29 cellular contexts compared by ENCODE assay signal in the genomic region with DNA sequence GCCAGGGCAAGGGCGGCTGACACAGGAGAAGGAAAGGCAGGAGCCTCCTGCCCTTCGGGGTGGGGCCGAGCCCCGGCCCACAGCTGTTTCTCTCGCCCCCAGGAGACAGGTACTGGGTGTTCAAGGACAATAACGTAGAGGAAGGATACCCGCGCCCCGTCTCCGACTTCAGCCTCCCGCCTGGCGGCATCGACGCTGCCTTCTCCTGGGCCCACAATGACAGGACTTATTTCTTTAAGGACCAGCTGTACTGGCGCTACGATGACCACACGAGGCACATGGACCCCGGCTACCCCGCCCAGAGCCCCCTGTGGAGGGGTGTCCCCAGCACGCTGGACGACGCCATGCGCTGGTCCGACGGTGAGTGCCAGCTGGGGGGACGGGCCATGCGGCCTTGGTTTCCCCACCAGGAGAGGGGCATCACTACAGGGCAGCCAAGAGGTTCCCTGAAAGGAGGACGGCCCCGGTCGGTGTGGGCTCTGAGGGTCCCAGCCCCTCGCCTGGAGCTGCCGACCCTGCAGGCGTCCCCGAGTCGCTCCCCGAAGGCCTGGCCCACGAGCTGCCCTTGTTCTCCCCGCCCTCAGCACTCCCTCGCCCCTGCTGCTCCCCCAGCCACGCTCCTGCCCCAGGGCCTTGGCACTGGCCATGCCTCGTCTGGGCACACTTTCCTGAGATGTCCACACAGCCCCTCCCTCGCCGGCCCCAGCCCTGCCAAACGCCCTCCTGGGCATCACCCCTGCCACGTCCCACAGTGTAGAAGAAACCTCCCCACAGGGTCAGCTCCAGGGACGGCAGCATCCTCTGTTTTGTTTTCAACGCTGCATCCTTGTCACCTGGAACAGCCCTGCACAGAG.
"Had no signal": no experiment of that assay in that cellular context is flagged by ENCODE, and none has a peak within 500 bp of the region (broad histone marks: within the 10 kb centered on the region; RNA-seq: fewer than 3 reads in every experiment).

No MANE protein-coding gene starts in this region.

- H3K9me3 ChIP-seq: neutrophil, ovary, psoas muscle, right lobe of liver, sigmoid colon, stomach, thoracic aorta, thyroid gland, tibial nerve, upper lobe of left lung, vagina had no signal

- H3K4me1 Mint-ChIP-seq: natural killer cell; nephron; stimulated activated effector memory CD8-positive, alpha-beta T cell treated with anti-CD3 and anti-CD28 coated beads, Interleukin-12 subunit alpha, Interleukin-12 subunit beta, amount 100 ng/mL, for 72 hours had no signal

- H3K36me3 Mint-ChIP-seq: naive thymus-derived CD4-positive, alpha-beta T cell; natural killer cell; neural progenitor cell; stimulated activated effector memory CD8-positive, alpha-beta T cell treated with anti-CD3 and anti-CD28 coated beads, Interleukin-12 subunit alpha, Interleukin-12 subunit beta, amount 100 ng/mL, for 72 hours had no signal

- ATAC-seq: naive thymus-derived CD4-positive, alpha-beta T cell; natural killer cell; right cardiac atrium; stimulated activated naive B cell treated with anti-CD40 and anti-IgM and Interleukin-4, amounts not matched to agents 10 μg/mL and 1 μg/mL and 100 μg/mL, for 72 hours had no signal

- H2AFZ ChIP-seq: neural progenitor cell, parathyroid adenoma had no signal

- H3K4me3 ChIP-seq: neural progenitor cell, ovary, psoas muscle, right lobe of liver, sigmoid colon, stomach, thoracic aorta, thyroid gland, tibial nerve, upper lobe of left lung, vagina had no signal

- H3K9ac ChIP-seq: neural progenitor cell, parathyroid adenoma had no signal

- H3K27ac ChIP-seq: neural progenitor cell, neutrophil, ovary, parathyroid adenoma, psoas muscle, right lobe of liver, sigmoid colon, stomach, thoracic aorta, thyroid gland, tibial nerve, upper lobe of left lung, vagina had no signal

- H3K4me2 ChIP-seq: neural progenitor cell had no signal

- H3K36me3 ChIP-seq: neural progenitor cell, neutrophil, ovary, right lobe of liver, sigmoid colon, thoracic aorta, thyroid gland, upper lobe of left lung, vagina had no signal

- H3K79me2 ChIP-seq: parathyroid adenoma had no signal

- H3K27me3 Mint-ChIP-seq: naive thymus-derived CD4-positive, alpha-beta T cell; stimulated activated naive B cell treated with anti-CD40 and anti-IgM and Interleukin-4, amounts not matched to agents 10 μg/mL and 1 μg/mL and 100 μg/mL, for 72 hours; stimulated activated naive CD8-positive, alpha-beta T cell treated with anti-CD3 and anti-CD28 coated beads, Interleukin-15, Interleukin-2, amounts not matched to agents 100 ng/mL and 50 ng/mL, for 24 hours had no signal

- H3K4me3 Mint-ChIP-seq: naive thymus-derived CD4-positive, alpha-beta T cell; natural killer cell; nephron; neural progenitor cell; stimulated activated effector memory CD8-positive, alpha-beta T cell treated with anti-CD3 and anti-CD28 coated beads, Interleukin-12 subunit alpha, Interleukin-12 subunit beta, amount 100 ng/mL, for 72 hours; stimulated activated naive B cell treated with anti-CD40 and anti-IgM and Interleukin-4, amounts not matched to agents 10 μg/mL and 1 μg/mL and 100 μg/mL, for 72 hours; stimulated activated naive CD8-positive, alpha-beta T cell treated with anti-CD3 and anti-CD28 coated beads, Interleukin-15, Interleukin-2, amounts not matched to agents 100 ng/mL and 50 ng/mL, for 24 hours had no signal

- H3K27me3 ChIP-seq: neural progenitor cell, neutrophil, ovary, right lobe of liver, thyroid gland, tibial nerve, upper lobe of left lung, vagina had no signal

- DNase-seq: naive thymus-derived CD4-positive, alpha-beta T cell; natural killer cell; nucleus accumbens; ovary; posterior cingulate gyrus; psoas muscle; right lobe of liver; sigmoid colon; small intestine; stimulated activated CD4-positive, alpha-beta T cell treated with anti-CD3 and anti-CD28 coated beads, Interleukin-12 subunit alpha, Interleukin-12 subunit beta, amount 100 ng/mL, for 4 hours; stimulated activated CD4-positive, alpha-beta T cell treated with anti-CD3 and anti-CD28 coated beads, Interleukin-1b, Interleukin-23, amount 100 ng/mL, for 48 hours; stimulated activated CD4-positive, alpha-beta T cell treated with anti-CD3 and anti-CD28 coated beads, Interleukin-4, amount 100 ng/mL, for 24 hours; stimulated activated naive B cell treated with anti-CD40 and anti-IgM and Interleukin-4, amounts not matched to agents 10 μg/mL and 1 μg/mL and 100 μg/mL, for 72 hours; stimulated activated naive CD4-positive, alpha-beta T cell treated with Interleukin-2 at 50 U/mL for 16 hours; stomach; thyroid gland; trophoblast cell; upper lobe of left lung had no signal

- H3K9me3 Mint-ChIP-seq: naive thymus-derived CD4-positive, alpha-beta T cell; natural killer cell; nephron; neural progenitor cell; stimulated activated effector memory CD8-positive, alpha-beta T cell treated with anti-CD3 and anti-CD28 coated beads, Interleukin-12 subunit alpha, Interleukin-12 subunit beta, amount 100 ng/mL, for 72 hours; stimulated activated naive B cell treated with anti-CD40 and anti-IgM and Interleukin-4, amounts not matched to agents 10 μg/mL and 1 μg/mL and 100 μg/mL, for 72 hours; stimulated activated naive CD8-positive, alpha-beta T cell treated with anti-CD3 and anti-CD28 coated beads, Interleukin-15, Interleukin-2, amounts not matched to agents 100 ng/mL and 50 ng/mL, for 24 hours had no signal

- H3K4me1 ChIP-seq: neural progenitor cell, parathyroid adenoma, psoas muscle, right lobe of liver, thyroid gland had no signal

- H3K27ac Mint-ChIP-seq: naive thymus-derived CD4-positive, alpha-beta T cell; natural killer cell; nephron; neural progenitor cell; progenitor cell of endocrine pancreas; stimulated activated effector memory CD8-positive, alpha-beta T cell treated with anti-CD3 and anti-CD28 coated beads, Interleukin-12 subunit alpha, Interleukin-12 subunit beta, amount 100 ng/mL, for 72 hours; stimulated activated naive B cell treated with anti-CD40 and anti-IgM and Interleukin-4, amounts not matched to agents 10 μg/mL and 1 μg/mL and 100 μg/mL, for 72 hours; stimulated activated naive CD8-positive, alpha-beta T cell treated with anti-CD3 and anti-CD28 coated beads, Interleukin-15, Interleukin-2, amounts not matched to agents 100 ng/mL and 50 ng/mL, for 24 hours had no signal
